In the genomic region with DNA sequence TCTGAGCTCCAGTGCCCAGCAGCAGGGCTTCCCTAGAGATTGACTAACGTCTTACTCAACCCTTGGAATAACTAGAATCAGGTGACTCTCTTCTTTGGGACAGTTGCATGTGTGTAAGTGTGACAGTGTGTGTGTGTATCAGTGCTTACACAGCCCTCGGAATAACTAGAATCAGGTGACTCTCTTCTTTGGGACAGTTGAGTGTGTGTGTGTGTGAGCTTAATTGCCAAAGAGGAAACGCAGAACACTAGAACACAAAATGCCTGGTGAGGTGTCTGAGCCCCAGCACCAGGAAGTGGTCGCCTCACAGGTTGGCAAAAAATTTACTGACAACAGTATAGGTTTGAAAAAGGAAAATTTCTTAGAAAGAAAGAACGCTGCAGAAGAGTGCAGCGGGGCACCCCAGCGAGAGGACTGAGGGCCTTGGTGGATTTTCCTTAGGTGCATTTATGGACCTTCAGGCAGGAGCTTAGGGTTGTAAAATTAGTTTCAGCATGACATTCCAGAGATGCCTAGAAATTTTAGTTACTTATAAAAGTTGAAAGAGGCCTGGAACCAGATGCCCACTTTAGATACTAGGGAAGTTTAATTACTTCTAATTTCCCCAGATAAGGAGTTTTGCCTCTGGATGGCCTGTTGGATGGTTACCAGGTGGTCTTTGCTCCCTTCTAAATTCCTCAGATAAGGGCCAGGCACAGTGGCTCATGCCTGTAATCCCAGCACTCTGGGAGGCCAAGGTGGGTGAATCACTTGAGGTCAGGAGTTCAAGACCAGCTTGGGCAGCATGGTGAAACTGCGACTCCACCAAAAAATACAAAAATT, we compare ENCODE assay signal across 2 cellular contexts.
TF ChIP-seq lines count a peak whose summit lies in the region.

No MANE protein-coding gene starts in this region.

TF ChIP-seq in SK-N-SH, 30 proteins besides CTCF, POLR2A, EP300 and RAD21:
- TF ChIP-seq SMC3 (IDR thresholded peaks at IDR 0.05; ENCODE audit: low read depth, low read length), result no peak
- peak; percentile 84 for TF ChIP-seq RCOR1 (IDR thresholded peaks at IDR 0.05; ENCODE audit: low read length)

TF ChIP-seq in GM12878, 131 proteins besides CTCF, POLR2A, EP300 and RAD21:
- TF ChIP-seq, protein P1, sequence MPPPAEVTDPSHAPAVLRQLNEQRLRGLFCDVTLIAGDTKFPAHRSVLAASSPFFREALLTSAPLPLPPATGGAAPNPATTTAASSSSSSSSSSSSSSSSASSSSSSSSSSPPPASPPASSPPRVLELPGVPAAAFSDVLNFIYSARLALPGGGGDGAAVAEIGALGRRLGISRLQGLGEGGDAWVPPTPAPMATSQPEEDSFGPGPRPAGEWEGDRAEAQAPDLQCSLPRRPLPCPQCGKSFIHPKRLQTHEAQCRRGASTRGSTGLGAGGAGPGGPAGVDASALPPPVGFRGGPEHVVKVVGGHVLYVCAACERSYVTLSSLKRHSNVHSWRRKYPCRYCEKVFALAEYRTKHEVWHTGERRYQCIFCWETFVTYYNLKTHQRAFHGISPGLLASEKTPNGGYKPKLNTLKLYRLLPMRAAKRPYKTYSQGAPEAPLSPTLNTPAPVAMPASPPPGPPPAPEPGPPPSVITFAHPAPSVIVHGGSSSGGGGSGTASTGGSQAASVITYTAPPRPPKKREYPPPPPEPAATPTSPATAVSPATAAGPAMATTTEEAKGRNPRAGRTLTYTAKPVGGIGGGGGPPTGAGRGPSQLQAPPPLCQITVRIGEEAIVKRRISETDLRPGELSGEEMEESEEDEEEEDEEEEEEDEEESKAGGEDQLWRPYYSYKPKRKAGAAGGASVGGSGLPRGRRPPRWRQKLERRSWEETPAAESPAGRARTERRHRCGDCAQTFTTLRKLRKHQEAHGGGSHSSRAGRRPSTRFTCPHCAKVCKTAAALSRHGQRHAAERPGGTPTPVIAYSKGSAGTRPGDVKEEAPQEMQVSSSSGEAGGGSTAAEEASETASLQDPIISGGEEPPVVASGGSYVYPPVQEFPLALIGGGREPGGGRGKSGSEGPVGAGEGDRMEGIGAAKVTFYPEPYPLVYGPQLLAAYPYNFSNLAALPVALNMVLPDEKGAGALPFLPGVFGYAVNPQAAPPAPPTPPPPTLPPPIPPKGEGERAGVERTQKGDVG (CRISPR knock-in tag; IDR thresholded peaks at IDR 0.05), result no peak
- TF ChIP-seq IKZF1 (conservative IDR thresholded peaks at IDR 0.05), result no peak
- no peak for TF ChIP-seq FOXM1 (IDR thresholded peaks at IDR 0.05; ENCODE audit: low read depth, low read length)
- TF ChIP-seq MYC (IDR thresholded peaks at IDR 0.05; ENCODE audit: insufficient read depth, insufficient read length, insufficient replicate concordance, low read length, severe bottlenecking), result no peak
- no peak for TF ChIP-seq REST (IDR thresholded peaks at IDR 0.05; ENCODE audit: low read depth, low read length)
- no peak for TF ChIP-seq CHD4 (IDR thresholded peaks at IDR 0.05)
- no peak for TF ChIP-seq PAX8 (IDR thresholded peaks at IDR 0.05)
- no peak for TF ChIP-seq KLF5 (IDR thresholded peaks at IDR 0.05; ENCODE audit: partially characterized antibody)
- TF ChIP-seq CEBPZ (IDR thresholded peaks at IDR 0.05; ENCODE audit: low read depth, low read length), result no peak
- no peak for TF ChIP-seq LARP7 (IDR thresholded peaks at IDR 0.05)
- TF ChIP-seq, protein P2, sequence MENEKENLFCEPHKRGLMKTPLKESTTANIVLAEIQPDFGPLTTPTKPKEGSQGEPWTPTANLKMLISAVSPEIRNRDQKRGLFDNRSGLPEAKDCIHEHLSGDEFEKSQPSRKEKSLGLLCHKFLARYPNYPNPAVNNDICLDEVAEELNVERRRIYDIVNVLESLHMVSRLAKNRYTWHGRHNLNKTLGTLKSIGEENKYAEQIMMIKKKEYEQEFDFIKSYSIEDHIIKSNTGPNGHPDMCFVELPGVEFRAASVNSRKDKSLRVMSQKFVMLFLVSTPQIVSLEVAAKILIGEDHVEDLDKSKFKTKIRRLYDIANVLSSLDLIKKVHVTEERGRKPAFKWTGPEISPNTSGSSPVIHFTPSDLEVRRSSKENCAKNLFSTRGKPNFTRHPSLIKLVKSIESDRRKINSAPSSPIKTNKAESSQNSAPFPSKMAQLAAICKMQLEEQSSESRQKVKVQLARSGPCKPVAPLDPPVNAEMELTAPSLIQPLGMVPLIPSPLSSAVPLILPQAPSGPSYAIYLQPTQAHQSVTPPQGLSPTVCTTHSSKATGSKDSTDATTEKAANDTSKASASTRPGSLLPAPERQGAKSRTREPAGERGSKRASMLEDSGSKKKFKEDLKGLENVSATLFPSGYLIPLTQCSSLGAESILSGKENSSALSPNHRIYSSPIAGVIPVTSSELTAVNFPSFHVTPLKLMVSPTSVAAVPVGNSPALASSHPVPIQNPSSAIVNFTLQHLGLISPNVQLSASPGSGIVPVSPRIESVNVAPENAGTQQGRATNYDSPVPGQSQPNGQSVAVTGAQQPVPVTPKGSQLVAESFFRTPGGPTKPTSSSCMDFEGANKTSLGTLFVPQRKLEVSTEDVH (IDR thresholded peaks at IDR 0.05; ENCODE audit: low read depth, partially characterized antibody), result no peak
- TF ChIP-seq IRF5 (IDR thresholded peaks at IDR 0.05; ENCODE audit: borderline replicate concordance), result no peak
- TF ChIP-seq ESRRA (IDR thresholded peaks at IDR 0.05; ENCODE audit: low read length), result no peak
- TF ChIP-seq, protein P3, sequence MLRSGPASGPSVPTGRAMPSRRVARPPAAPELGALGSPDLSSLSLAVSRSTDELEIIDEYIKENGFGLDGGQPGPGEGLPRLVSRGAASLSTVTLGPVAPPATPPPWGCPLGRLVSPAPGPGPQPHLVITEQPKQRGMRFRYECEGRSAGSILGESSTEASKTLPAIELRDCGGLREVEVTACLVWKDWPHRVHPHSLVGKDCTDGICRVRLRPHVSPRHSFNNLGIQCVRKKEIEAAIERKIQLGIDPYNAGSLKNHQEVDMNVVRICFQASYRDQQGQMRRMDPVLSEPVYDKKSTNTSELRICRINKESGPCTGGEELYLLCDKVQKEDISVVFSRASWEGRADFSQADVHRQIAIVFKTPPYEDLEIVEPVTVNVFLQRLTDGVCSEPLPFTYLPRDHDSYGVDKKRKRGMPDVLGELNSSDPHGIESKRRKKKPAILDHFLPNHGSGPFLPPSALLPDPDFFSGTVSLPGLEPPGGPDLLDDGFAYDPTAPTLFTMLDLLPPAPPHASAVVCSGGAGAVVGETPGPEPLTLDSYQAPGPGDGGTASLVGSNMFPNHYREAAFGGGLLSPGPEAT (IDR thresholded peaks at IDR 0.05; ENCODE audit: low read depth), result no peak
- no peak for TF ChIP-seq NFIC (IDR thresholded peaks at IDR 0.05; ENCODE audit: low read depth, low read length)
- no peak for TF ChIP-seq ATF7 (IDR thresholded peaks at IDR 0.05; ENCODE audit: low read depth)
- no peak for TF ChIP-seq FOXK2 (IDR thresholded peaks at IDR 0.05)
